Comparison of ENCODE assay signal across 1 cellular context in the genomic region with DNA sequence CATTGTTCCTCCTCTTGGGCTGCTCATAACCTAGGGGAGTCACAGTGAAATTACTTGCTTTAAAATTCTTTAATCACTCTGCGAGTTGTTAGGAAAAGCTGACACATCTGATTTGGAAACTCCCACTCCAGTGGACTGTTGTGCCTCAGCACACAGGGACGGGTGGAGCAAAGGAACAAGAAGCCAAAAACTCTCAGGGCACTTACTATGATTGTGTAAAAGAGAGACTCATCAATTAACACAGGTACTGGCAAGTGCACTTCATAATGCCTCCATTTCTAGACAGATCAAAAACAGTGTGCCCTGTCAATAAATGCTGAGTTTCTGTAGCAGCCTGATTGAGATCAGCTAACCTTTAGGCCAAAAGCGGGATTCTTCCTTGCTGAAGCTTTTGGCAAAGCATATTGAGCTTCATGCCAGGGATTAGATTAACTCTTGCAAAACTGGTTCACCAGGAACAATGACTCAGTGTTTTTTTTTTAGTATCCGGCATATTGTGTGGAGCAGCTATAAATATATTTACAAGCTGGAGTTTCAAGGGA.
TF ChIP-seq lines count a peak whose summit lies in the region.

No MANE protein-coding gene starts in this region.

TF ChIP-seq in GM23338, 12 proteins besides CTCF, POLR2A, EP300 and RAD21:
- TF ChIP-seq, protein P1, sequence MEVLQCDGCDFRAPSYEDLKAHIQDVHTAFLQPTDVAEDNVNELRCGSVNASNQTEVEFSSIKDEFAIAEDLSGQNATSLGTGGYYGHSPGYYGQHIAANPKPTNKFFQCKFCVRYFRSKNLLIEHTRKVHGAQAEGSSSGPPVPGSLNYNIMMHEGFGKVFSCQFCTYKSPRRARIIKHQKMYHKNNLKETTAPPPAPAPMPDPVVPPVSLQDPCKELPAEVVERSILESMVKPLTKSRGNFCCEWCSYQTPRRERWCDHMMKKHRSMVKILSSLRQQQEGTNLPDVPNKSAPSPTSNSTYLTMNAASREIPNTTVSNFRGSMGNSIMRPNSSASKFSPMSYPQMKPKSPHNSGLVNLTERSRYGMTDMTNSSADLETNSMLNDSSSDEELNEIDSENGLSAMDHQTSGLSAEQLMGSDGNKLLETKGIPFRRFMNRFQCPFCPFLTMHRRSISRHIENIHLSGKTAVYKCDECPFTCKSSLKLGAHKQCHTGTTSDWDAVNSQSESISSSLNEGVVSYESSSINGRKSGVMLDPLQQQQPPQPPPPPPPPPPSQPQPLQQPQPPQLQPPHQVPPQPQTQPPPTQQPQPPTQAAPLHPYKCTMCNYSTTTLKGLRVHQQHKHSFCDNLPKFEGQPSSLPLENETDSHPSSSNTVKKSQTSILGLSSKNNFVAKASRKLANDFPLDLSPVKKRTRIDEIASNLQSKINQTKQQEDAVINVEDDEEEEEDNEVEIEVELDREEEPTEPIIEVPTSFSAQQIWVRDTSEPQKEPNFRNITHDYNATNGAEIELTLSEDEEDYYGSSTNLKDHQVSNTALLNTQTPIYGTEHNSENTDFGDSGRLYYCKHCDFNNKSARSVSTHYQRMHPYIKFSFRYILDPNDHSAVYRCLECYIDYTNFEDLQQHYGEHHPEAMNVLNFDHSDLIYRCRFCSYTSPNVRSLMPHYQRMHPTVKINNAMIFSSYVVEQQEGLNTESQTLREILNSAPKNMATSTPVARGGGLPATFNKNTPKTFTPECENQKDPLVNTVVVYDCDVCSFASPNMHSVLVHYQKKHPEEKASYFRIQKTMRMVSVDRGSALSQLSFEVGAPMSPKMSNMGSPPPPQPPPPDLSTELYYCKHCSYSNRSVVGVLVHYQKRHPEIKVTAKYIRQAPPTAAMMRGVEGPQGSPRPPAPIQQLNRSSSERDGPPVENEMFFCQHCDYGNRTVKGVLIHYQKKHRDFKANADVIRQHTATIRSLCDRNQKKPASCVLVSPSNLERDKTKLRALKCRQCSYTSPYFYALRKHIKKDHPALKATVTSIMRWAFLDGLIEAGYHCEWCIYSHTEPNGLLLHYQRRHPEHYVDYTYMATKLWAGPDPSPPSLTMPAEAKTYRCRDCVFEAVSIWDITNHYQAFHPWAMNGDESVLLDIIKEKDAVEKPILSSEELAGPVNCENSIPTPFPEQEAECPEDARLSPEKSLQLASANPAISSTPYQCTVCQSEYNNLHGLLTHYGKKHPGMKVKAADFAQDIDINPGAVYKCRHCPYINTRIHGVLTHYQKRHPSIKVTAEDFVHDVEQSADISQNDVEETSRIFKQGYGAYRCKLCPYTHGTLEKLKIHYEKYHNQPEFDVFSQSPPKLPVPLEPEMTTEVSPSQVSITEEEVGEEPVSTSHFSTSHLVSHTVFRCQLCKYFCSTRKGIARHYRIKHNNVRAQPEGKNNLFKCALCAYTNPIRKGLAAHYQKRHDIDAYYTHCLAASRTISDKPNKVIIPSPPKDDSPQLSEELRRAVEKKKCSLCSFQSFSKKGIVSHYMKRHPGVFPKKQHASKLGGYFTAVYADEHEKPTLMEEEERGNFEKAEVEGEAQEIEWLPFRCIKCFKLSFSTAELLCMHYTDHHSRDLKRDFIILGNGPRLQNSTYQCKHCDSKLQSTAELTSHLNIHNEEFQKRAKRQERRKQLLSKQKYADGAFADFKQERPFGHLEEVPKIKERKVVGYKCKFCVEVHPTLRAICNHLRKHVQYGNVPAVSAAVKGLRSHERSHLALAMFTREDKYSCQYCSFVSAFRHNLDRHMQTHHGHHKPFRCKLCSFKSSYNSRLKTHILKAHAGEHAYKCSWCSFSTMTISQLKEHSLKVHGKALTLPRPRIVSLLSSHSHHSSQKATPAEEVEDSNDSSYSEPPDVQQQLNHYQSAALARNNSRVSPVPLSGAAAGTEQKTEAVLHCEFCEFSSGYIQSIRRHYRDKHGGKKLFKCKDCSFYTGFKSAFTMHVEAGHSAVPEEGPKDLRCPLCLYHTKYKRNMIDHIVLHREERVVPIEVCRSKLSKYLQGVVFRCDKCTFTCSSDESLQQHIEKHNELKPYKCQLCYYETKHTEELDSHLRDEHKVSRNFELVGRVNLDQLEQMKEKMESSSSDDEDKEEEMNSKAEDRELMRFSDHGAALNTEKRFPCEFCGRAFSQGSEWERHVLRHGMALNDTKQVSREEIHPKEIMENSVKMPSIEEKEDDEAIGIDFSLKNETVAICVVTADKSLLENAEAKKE (CRISPR knock-in tag; IDR thresholded peaks at IDR 0.05) = no peak
- no peak for TF ChIP-seq CREB1 (CRISPR knock-in tag; IDR thresholded peaks at IDR 0.05; ENCODE audit: low read depth)
- no peak for TF ChIP-seq JUNB (IDR thresholded peaks at IDR 0.05; ENCODE audit: unreplicated experiment)
- no peak for TF ChIP-seq POLR2AphosphoS5 (IDR thresholded peaks at IDR 0.05; ENCODE audit: low read depth)
- TF ChIP-seq ZNF331 (CRISPR knock-in tag; IDR thresholded peaks at IDR 0.05; ENCODE audit: low read depth) = no peak
- TF ChIP-seq, protein P2, sequence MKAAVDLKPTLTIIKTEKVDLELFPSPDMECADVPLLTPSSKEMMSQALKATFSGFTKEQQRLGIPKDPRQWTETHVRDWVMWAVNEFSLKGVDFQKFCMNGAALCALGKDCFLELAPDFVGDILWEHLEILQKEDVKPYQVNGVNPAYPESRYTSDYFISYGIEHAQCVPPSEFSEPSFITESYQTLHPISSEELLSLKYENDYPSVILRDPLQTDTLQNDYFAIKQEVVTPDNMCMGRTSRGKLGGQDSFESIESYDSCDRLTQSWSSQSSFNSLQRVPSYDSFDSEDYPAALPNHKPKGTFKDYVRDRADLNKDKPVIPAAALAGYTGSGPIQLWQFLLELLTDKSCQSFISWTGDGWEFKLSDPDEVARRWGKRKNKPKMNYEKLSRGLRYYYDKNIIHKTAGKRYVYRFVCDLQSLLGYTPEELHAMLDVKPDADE (IDR thresholded peaks at IDR 0.05) = no peak
- TF ChIP-seq NANOG (IDR thresholded peaks at IDR 0.05; ENCODE audit: borderline replicate concordance) = no peak
- TF ChIP-seq EZH2 (IDR thresholded peaks at IDR 0.05; ENCODE audit: low read depth, unreplicated experiment) = no peak
- TF ChIP-seq STAT1 (IDR thresholded peaks at IDR 0.05; ENCODE audit: unreplicated experiment) = no peak
- no peak for TF ChIP-seq EZH2phosphoT487 (IDR thresholded peaks at IDR 0.05; ENCODE audit: unreplicated experiment)
- TF ChIP-seq, protein P3, sequence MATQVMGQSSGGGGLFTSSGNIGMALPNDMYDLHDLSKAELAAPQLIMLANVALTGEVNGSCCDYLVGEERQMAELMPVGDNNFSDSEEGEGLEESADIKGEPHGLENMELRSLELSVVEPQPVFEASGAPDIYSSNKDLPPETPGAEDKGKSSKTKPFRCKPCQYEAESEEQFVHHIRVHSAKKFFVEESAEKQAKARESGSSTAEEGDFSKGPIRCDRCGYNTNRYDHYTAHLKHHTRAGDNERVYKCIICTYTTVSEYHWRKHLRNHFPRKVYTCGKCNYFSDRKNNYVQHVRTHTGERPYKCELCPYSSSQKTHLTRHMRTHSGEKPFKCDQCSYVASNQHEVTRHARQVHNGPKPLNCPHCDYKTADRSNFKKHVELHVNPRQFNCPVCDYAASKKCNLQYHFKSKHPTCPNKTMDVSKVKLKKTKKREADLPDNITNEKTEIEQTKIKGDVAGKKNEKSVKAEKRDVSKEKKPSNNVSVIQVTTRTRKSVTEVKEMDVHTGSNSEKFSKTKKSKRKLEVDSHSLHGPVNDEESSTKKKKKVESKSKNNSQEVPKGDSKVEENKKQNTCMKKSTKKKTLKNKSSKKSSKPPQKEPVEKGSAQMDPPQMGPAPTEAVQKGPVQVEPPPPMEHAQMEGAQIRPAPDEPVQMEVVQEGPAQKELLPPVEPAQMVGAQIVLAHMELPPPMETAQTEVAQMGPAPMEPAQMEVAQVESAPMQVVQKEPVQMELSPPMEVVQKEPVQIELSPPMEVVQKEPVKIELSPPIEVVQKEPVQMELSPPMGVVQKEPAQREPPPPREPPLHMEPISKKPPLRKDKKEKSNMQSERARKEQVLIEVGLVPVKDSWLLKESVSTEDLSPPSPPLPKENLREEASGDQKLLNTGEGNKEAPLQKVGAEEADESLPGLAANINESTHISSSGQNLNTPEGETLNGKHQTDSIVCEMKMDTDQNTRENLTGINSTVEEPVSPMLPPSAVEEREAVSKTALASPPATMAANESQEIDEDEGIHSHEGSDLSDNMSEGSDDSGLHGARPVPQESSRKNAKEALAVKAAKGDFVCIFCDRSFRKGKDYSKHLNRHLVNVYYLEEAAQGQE (IDR thresholded peaks at IDR 0.05; ENCODE audit: unreplicated experiment) = no peak
- no peak for TF ChIP-seq ZNF114 (CRISPR knock-in tag; IDR thresholded peaks at IDR 0.05)
